In genomic region chr1:169786974-169787373, GRCh38 we compare ENCODE assay signal across 2 cellular contexts.
TF ChIP-seq lines count a peak whose summit lies in the region.

No MANE protein-coding gene starts in this region.

TF ChIP-seq in HCT116, 20 proteins besides CTCF, POLR2A, EP300 and RAD21:
- TF ChIP-seq ATF3 (IDR thresholded peaks at IDR 0.05) (no peak), JUND (IDR thresholded peaks at IDR 0.05) (no peak), ELF1 (IDR thresholded peaks at IDR 0.05; ENCODE audit: borderline replicate concordance, low read depth) (no peak), YY1 (IDR thresholded peaks at IDR 0.05; ENCODE audit: extremely low read depth, insufficient replicate concordance, low read depth, low read length) (no peak), ZFX (IDR thresholded peaks at IDR 0.05) (no peak), SP1 (IDR thresholded peaks at IDR 0.05; ENCODE audit: low read depth) (no peak), CEBPB (IDR thresholded peaks at IDR 0.05; ENCODE audit: low read depth) (no peak), TCF7L2 (IDR thresholded peaks at IDR 0.05; ENCODE audit: borderline replicate concordance, extremely low read depth, insufficient read depth, insufficient read length) (no peak), REST (IDR thresholded peaks at IDR 0.05; ENCODE audit: low read depth) (no peak), SRF (IDR thresholded peaks at IDR 0.05; ENCODE audit: low read depth) (no peak), ZNF274 (IDR thresholded peaks at IDR 0.05; ENCODE audit: low read depth, low read length) (no peak), EZH2phosphoT487 (IDR thresholded peaks at IDR 0.05; ENCODE audit: borderline replicate concordance) (no peak), EZH2 (IDR thresholded peaks at IDR 0.05) (no peak), SIN3A (IDR thresholded peaks at IDR 0.05; ENCODE audit: low read depth) (no peak), FOSL1 (IDR thresholded peaks at IDR 0.05; ENCODE audit: low read depth) (no peak), MAX (IDR thresholded peaks at IDR 0.05) (no peak), ZBTB33 (IDR thresholded peaks at IDR 0.05; ENCODE audit: extremely low read depth, insufficient replicate concordance, low read length) (no peak), EGR1 (IDR thresholded peaks at IDR 0.05; ENCODE audit: low read depth) (no peak)

TF ChIP-seq in GM12878, 131 proteins besides CTCF, POLR2A, EP300 and RAD21:
- TF ChIP-seq NKRF (conservative IDR thresholded peaks at IDR 0.05), result no peak
- TF ChIP-seq YBX1 (IDR thresholded peaks at IDR 0.05), result no peak
- no peak for TF ChIP-seq BCLAF1 (IDR thresholded peaks at IDR 0.05)
- TF ChIP-seq E2F8 (IDR thresholded peaks at IDR 0.05; ENCODE audit: low read depth, partially characterized antibody), result no peak
